Comparison of ENCODE assay signal across 18 cellular contexts in the genomic region with DNA sequence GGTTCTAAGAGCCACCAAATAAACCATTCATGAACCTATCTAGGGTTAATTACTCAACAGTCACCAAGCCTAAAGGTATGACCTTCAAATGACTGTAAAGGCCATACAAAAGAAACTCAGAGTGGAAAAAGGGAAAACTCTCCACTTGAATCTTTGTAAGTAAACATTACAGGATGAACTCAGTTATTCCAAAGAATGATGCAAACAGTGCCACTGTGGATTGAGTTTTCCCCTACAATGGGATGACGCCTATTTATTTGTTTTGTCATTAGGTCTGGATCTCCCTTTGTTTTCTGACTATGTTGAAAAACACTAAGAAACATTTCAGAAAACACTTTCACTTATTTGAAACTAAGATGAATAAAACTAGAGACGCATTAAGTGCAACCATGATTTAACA.
"Had no signal": no experiment of that assay in that cellular context is flagged by ENCODE, and none has a peak within 500 bp of the region (broad histone marks: within the 10 kb centered on the region; RNA-seq: fewer than 3 reads in every experiment).

No MANE protein-coding gene starts in this region.

- DNase-seq: central memory CD4-positive, alpha-beta T cell; effector CD4-positive, alpha-beta T cell; gastrocnemius medialis; glutamatergic neuron; islet precursor cell; left cardiac atrium; left ventricle myocardium superior; mucosa of descending colon; natural killer cell; right cardiac atrium; stimulated activated CD4-positive, alpha-beta T cell treated with anti-CD3 and anti-CD28 coated beads, Interleukin-4, amount 100 ng/mL, for 1 hour; testis; upper lobe of right lung had no signal

- H3K27me3 Mint-ChIP-seq: stimulated activated memory B cell treated with anti-CD40 and anti-IgM and Interleukin-4, amounts not matched to agents 10 μg/mL and 1 μg/mL and 100 μg/mL, for 72 hours; stimulated activated naive CD8-positive, alpha-beta T cell treated with anti-CD3 and anti-CD28 coated beads, Interleukin-15, Interleukin-2, amounts not matched to agents 100 ng/mL and 50 ng/mL, for 24 hours had no signal

- H3K27ac ChIP-seq: coronary artery, gastrocnemius medialis, testis, upper lobe of right lung had no signal

- H3K4me1 Mint-ChIP-seq: natural killer cell; stimulated activated memory B cell treated with anti-CD40 and anti-IgM and Interleukin-4, amounts not matched to agents 10 μg/mL and 1 μg/mL and 100 μg/mL, for 72 hours had no signal

- H3K4me1 ChIP-seq: gastrocnemius medialis, testis, upper lobe of right lung had no signal

- H3K36me3 Mint-ChIP-seq: natural killer cell had no signal

- ATAC-seq: gastrocnemius medialis; left cardiac atrium; left ventricle myocardium superior; mucosa of descending colon; natural killer cell; right cardiac atrium; stimulated activated memory B cell treated with anti-CD40 and anti-IgM and Interleukin-4, amounts not matched to agents 10 μg/mL and 1 μg/mL and 100 μg/mL, for 72 hours; upper lobe of right lung had no signal

- H3K4me3 Mint-ChIP-seq: natural killer cell; neural crest cell; stimulated activated memory B cell treated with anti-CD40 and anti-IgM and Interleukin-4, amounts not matched to agents 10 μg/mL and 1 μg/mL and 100 μg/mL, for 72 hours; stimulated activated naive CD8-positive, alpha-beta T cell treated with anti-CD3 and anti-CD28 coated beads, Interleukin-15, Interleukin-2, amounts not matched to agents 100 ng/mL and 50 ng/mL, for 24 hours had no signal

- H3K27me3 ChIP-seq: gastrocnemius medialis, testis, tibial nerve, upper lobe of right lung had no signal

- H3K9me3 Mint-ChIP-seq: natural killer cell; neural crest cell; stimulated activated memory B cell treated with anti-CD40 and anti-IgM and Interleukin-4, amounts not matched to agents 10 μg/mL and 1 μg/mL and 100 μg/mL, for 72 hours; stimulated activated naive CD8-positive, alpha-beta T cell treated with anti-CD3 and anti-CD28 coated beads, Interleukin-15, Interleukin-2, amounts not matched to agents 100 ng/mL and 50 ng/mL, for 24 hours had no signal

- H3K4me3 ChIP-seq: coronary artery, gastrocnemius medialis, mucosa of descending colon, testis, tibial nerve, upper lobe of right lung had no signal

- H3K9me3 ChIP-seq: gastrocnemius medialis, mucosa of descending colon, testis, tibial nerve, upper lobe of right lung had no signal

- H3K27ac Mint-ChIP-seq: natural killer cell; stimulated activated memory B cell treated with anti-CD40 and anti-IgM and Interleukin-4, amounts not matched to agents 10 μg/mL and 1 μg/mL and 100 μg/mL, for 72 hours; stimulated activated naive CD8-positive, alpha-beta T cell treated with anti-CD3 and anti-CD28 coated beads, Interleukin-15, Interleukin-2, amounts not matched to agents 100 ng/mL and 50 ng/mL, for 24 hours had no signal
